1 cellular context compared by ENCODE assay signal in genomic region chr22:24950272-24950902, GRCh38.
TF ChIP-seq lines count a peak whose summit lies in the region.

No MANE protein-coding gene starts in this region.

TF ChIP-seq in IMR-90, 13 proteins besides CTCF, POLR2A, EP300 and RAD21 (continued from another document):
- TF ChIP-seq, protein P1, sequence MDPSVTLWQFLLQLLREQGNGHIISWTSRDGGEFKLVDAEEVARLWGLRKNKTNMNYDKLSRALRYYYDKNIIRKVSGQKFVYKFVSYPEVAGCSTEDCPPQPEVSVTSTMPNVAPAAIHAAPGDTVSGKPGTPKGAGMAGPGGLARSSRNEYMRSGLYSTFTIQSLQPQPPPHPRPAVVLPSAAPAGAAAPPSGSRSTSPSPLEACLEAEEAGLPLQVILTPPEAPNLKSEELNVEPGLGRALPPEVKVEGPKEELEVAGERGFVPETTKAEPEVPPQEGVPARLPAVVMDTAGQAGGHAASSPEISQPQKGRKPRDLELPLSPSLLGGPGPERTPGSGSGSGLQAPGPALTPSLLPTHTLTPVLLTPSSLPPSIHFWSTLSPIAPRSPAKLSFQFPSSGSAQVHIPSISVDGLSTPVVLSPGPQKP (IDR thresholded peaks at IDR 0.05; ENCODE audit: borderline replicate concordance, low read depth, low read length): no peak
- TF ChIP-seq BHLHE40 (IDR thresholded peaks at IDR 0.05; ENCODE audit: low read depth, low read length) (no peak), CEBPB (IDR thresholded peaks at IDR 0.05; ENCODE audit: low read depth, low read length) (no peak)
